8 cellular contexts compared by ENCODE assay signal in the genomic region with DNA sequence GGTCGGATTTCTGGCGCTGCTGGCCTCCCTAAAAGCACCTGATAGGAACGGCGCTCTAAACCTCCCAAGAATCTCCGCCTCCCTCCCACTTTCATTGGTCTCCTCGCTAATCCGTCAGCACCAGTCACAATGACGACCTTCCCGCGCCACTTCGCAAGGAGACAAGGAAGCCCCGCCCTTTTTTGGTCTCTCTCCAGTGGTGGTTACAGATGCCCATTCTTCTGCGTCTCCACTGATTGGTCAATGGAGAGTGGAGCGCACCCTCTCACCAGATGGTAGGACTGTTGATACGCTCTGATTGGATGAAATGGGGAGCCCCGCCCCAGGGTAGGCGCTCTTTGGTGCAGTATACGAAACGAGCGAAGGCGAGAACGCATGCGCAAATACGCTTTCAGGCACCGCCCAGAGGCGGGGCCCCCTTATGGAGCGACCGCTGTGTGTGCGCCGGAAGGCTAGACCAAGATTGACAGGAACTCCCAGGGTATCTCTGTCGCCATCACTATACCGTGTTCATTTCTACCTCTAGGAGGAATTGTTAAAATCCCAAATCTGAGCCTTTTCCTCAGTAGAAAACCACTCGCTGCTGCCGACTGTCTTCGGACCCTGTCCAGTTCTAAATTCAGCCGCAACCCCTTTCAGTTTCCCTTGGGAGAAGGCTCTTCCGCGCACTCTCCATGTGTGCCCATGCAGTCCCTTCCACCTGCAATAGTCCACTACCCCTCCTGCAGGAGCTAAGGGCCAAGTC.
DNase-seq lines count a peak whose midpoint lies in the region; ATAC-seq and TF ChIP-seq lines count a peak whose summit lies in the region.

No MANE protein-coding gene starts in this region.

- DNase-seq in AG09319 (ENCODE audit: extremely low read depth, low read depth) (peak; percentile 100), NCI-H345 (lab: John Stamatoyannopoulos, UW) (peak; percentile 100), inferior parietal cortex (ENCODE audit: extremely low spot score) (peak; percentile 100), smooth muscle cell of the brain vasculature (ENCODE audit: low read depth, low spot score) (peak; percentile 100)
- DNase-seq in activated CD4-positive, CD25-positive, alpha-beta regulatory T cell (lab: John Stamatoyannopoulos, UW) = peak; percentile 97 to 100 (median 99)
- peak; percentile 100 for DNase-seq in central memory CD4-positive, alpha-beta T cell

- peak; percentile 55 for ATAC-seq in GM19025 (IDR thresholded peaks at IDR 0.05; ENCODE audit: low read depth, unreplicated experiment)
- peak; percentile 66 for ATAC-seq in HG03280 (IDR thresholded peaks at IDR 0.05; ENCODE audit: unreplicated experiment)

- peak; percentile 5 for TF ChIP-seq CTCF in AG09319 (IDR thresholded peaks at IDR 0.05; ENCODE audit: low read depth, low read length)

Comparison
In these comparisons a context has a peak if more than half of its experiments do, and no peak if none do; other contexts are left out.
1. Peak in every context shown above with its lines: DNase-seq and ATAC-seq.